Comparison of ENCODE assay signal across 8 cellular contexts in the genomic region with DNA sequence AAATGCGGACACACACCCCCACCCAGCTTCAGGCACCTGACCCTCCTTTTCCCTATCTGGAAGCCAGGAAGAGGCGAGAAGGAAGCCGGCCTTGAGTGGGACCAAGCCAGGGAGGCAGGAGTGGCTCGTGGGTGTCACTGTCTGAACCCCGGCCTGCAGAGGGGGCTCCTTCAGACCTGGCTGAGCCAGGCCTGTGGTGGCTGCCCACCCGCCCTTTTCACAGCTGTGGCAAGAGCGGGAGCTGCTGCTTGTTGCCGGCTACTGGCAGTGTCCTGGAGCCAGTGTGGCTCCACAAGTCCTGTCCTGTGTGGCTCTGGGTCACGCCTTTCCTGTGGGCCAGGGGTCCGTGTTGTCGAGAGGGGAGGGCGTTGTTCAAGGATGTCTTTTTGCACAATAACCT. TPM values are rescaled to one million over a fixed set of nuclear protein-coding genes. Genes with fewer than 3 reads are reported as not detected.
DNase-seq lines count a peak whose midpoint lies in the region; ATAC-seq, FAIRE-seq and TF ChIP-seq lines count a peak whose summit lies in the region.

No MANE protein-coding gene starts in this region.

- no peaks in the 10 kb centered on the region for H3K9me3 Mint-ChIP-seq in activated naive CD8-positive, alpha-beta T cell (ENCODE audit: low read depth)
- H3K9me3 Mint-ChIP-seq in stimulated activated naive CD8-positive, alpha-beta T cell treated with anti-CD3 and anti-CD28 coated beads, Interleukin-15, amount 100 ng/mL, for 72 hours: no peaks in the 10 kb centered on the region

- H4K20me1 ChIP-seq in SK-N-SH (ENCODE audit: insufficient read depth): peaks cover 50% of the 10 kb centered on the region

- H3K4me1 ChIP-seq in SK-N-SH (ENCODE audit: control insufficient read depth in 1 of 2, insufficient read depth in 2 of 2, low read depth in 1 of 2, low read length in 1 of 2) (peaks cover 3 to 23% of the 10 kb centered on the region in 2 experiments; a peak in 1 of 4 replicates), kidney (ENCODE audit: control insufficient read depth in 1 of 2, insufficient read depth in 1 of 2, low read depth in 1 of 2, low read length in 2 of 2) (peaks cover 27 to 50% of the 10 kb centered on the region in 2 donors)

- H3F3A ChIP-seq in SK-N-SH (replicated peaks; ENCODE audit: insufficient read depth): no peaks in the 10 kb centered on the region

- no peak for DNase-seq in SK-N-SH
- DNase-seq in kidney: no peak
- DNase-seq in stimulated activated naive CD8-positive, alpha-beta T cell treated with anti-CD3 and anti-CD28 coated beads, Interleukin-15, amount 100 ng/mL, for 72 hours: no peak
- DNase-seq in NCI-H146 treated with DMSO at 0.1 percent for 48 hours (lab: John Stamatoyannopoulos, UW; ENCODE audit: unreplicated experiment): no peak
- DNase-seq in HCEC 1CT: no peak

- H3K27me3 Mint-ChIP-seq in activated naive CD8-positive, alpha-beta T cell: no peaks in the 10 kb centered on the region
- H3K27me3 Mint-ChIP-seq in stimulated activated naive CD8-positive, alpha-beta T cell treated with anti-CD3 and anti-CD28 coated beads, Interleukin-15, amount 100 ng/mL, for 72 hours: no peaks in the 10 kb centered on the region

- H3K4me1 Mint-ChIP-seq in activated naive CD8-positive, alpha-beta T cell (ENCODE audit: low read depth): peaks cover 50% of the 10 kb centered on the region
- H3K4me1 Mint-ChIP-seq in stimulated activated naive CD8-positive, alpha-beta T cell treated with anti-CD3 and anti-CD28 coated beads, Interleukin-15, amount 100 ng/mL, for 72 hours: peaks cover 68% of the 10 kb centered on the region

- peak overlapping the region; percentile 76 to 77 for H3K4me3 ChIP-seq in SK-N-SH (ENCODE audit: low read depth in 2 of 2, low read length in 1 of 2)
- peak overlapping the region; percentile 71 to 77 for H3K4me3 ChIP-seq in kidney (ENCODE audit: low read length in 2 of 2)

- H3K27ac Mint-ChIP-seq in activated naive CD8-positive, alpha-beta T cell: peak overlapping the region; percentile 34
- no peak overlapping the region for H3K27ac Mint-ChIP-seq in stimulated activated naive CD8-positive, alpha-beta T cell treated with anti-CD3 and anti-CD28 coated beads, Interleukin-15, amount 100 ng/mL, for 72 hours

- H3K27ac ChIP-seq in SK-N-SH (ENCODE audit: low read depth in 2 of 2, low read length in 1 of 2) (no peak overlapping the region), kidney (ENCODE audit: low read depth in 2 of 2, low read length in 2 of 2) (peak overlapping the region; percentile 72 to 96)

- no peaks in the 10 kb centered on the region for H3K36me3 Mint-ChIP-seq in activated naive CD8-positive, alpha-beta T cell

- H3K79me2 ChIP-seq in SK-N-SH (ENCODE audit: insufficient read depth): peaks cover 59% of the 10 kb centered on the region

- H3K36me3 ChIP-seq in SK-N-SH (replicated peaks in 1 of 2; ENCODE audit: control insufficient read depth in 1 of 2, insufficient read depth in 2 of 2, low read length in 1 of 2) (no peaks in the 10 kb centered on the region), kidney (ENCODE audit: control insufficient read depth in 1 of 2, insufficient read depth in 2 of 2, low read length in 2 of 2) (no peaks in the 10 kb centered on the region)

- peak overlapping the region; percentile 81 for H3K9ac ChIP-seq in SK-N-SH
- H3K9ac ChIP-seq in kidney (ENCODE audit: low read length in 2 of 2): peak overlapping the region; percentile 75 to 81

- CTCF ChIA-PET in SK-N-SH (lab: Yijun Ruan, JAX): interaction anchor here (2.1 kb wide), 1 partner anchor 37 kb away, joined by 9 read pairs; no protein-coding TSS in a partner anchor

- POLR2A ChIA-PET in SK-N-SH (lab: Yijun Ruan, JAX): no interaction called here

- H2AFZ ChIP-seq in SK-N-SH (ENCODE audit: low read depth): no peak overlapping the region

- H3K9me3 ChIP-seq in SK-N-SH (no peaks in the 10 kb centered on the region), kidney (ENCODE audit: control insufficient read depth in 1 of 2, low read length in 2 of 2) (no peaks in the 10 kb centered on the region)

- ATAC-seq in SK-N-SH treated with all-trans-retinoic acid at 6 μM for 48 hours: no peak
- ATAC-seq in stimulated activated naive CD8-positive, alpha-beta T cell treated with anti-CD3 and anti-CD28 coated beads, Interleukin-15, amount 100 ng/mL, for 72 hours: no peak
- ATAC-seq in GM21447 (IDR thresholded peaks at IDR 0.05; ENCODE audit: unreplicated experiment): no peak

- TF ChIP-seq CTCF in SK-N-SH (IDR thresholded peaks at IDR 0.05) (no peak), kidney (IDR thresholded peaks at IDR 0.05; ENCODE audit: borderline replicate concordance, extremely low read depth, insufficient read depth) (no peak)

- TF ChIP-seq EP300 in SK-N-SH (IDR thresholded peaks at IDR 0.05; ENCODE audit: borderline replicate concordance in 1 of 2, low read depth in 1 of 2, low read length in 1 of 2): no peak

- H3K4me3 Mint-ChIP-seq in activated naive CD8-positive, alpha-beta T cell: peak overlapping the region; percentile 82
- H3K4me3 Mint-ChIP-seq in stimulated activated naive CD8-positive, alpha-beta T cell treated with anti-CD3 and anti-CD28 coated beads, Interleukin-15, amount 100 ng/mL, for 72 hours: peak overlapping the region; percentile 82 to 91

- H3K27me3 ChIP-seq in SK-N-SH (ENCODE audit: insufficient read depth): no peaks in the 10 kb centered on the region

- no peak for TF ChIP-seq RAD21 in SK-N-SH (IDR thresholded peaks at IDR 0.05; ENCODE audit: low read length)

- WGBS in SK-N-SH (ENCODE audit: low lambda C conversion rate): 99% methylated on average over 11 of the region's 12 CpGs

- intact Hi-C loops in kidney (cut with DNase I): no loop called here

- no peak for FAIRE-seq in kidney (lab: Jason Lieb, UNC)

- H3K4me2 ChIP-seq in SK-N-SH: peak overlapping the region; percentile 97

- no peaks in the 10 kb centered on the region for H3K9me2 ChIP-seq in SK-N-SH

TF ChIP-seq in SK-N-SH treated with all-trans-retinoic acid at 6 μM for 48 hours, 23 proteins besides CTCF, POLR2A, EP300 and RAD21 (continues in another document):
- no peak for TF ChIP-seq ZNF8 (CRISPR knock-in tag; IDR thresholded peaks at IDR 0.05)
- TF ChIP-seq ZNF70 (CRISPR knock-in tag; IDR thresholded peaks at IDR 0.05): no peak
- no peak for TF ChIP-seq ZFP30 (CRISPR knock-in tag; IDR thresholded peaks at IDR 0.05)
- TF ChIP-seq, protein P1, sequence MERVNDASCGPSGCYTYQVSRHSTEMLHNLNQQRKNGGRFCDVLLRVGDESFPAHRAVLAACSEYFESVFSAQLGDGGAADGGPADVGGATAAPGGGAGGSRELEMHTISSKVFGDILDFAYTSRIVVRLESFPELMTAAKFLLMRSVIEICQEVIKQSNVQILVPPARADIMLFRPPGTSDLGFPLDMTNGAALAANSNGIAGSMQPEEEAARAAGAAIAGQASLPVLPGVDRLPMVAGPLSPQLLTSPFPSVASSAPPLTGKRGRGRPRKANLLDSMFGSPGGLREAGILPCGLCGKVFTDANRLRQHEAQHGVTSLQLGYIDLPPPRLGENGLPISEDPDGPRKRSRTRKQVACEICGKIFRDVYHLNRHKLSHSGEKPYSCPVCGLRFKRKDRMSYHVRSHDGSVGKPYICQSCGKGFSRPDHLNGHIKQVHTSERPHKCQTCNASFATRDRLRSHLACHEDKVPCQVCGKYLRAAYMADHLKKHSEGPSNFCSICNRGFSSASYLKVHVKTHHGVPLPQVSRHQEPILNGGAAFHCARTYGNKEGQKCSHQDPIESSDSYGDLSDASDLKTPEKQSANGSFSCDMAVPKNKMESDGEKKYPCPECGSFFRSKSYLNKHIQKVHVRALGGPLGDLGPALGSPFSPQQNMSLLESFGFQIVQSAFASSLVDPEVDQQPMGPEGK (CRISPR knock-in tag; IDR thresholded peaks at IDR 0.05; ENCODE audit: borderline replicate concordance): no peak
- TF ChIP-seq, protein P2, sequence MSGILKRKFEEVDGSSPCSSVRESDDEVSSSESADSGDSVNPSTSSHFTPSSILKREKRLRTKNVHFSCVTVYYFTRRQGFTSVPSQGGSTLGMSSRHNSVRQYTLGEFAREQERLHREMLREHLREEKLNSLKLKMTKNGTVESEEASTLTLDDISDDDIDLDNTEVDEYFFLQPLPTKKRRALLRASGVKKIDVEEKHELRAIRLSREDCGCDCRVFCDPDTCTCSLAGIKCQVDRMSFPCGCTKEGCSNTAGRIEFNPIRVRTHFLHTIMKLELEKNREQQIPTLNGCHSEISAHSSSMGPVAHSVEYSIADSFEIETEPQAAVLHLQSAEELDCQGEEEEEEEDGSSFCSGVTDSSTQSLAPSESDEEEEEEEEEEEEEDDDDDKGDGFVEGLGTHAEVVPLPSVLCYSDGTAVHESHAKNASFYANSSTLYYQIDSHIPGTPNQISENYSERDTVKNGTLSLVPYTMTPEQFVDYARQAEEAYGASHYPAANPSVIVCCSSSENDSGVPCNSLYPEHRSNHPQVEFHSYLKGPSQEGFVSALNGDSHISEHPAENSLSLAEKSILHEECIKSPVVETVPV (CRISPR knock-in tag; IDR thresholded peaks at IDR 0.05): no peak
- no peak for TF ChIP-seq ZNF565 (CRISPR knock-in tag; conservative IDR thresholded peaks at IDR 0.05; ENCODE audit: low read depth)
- TF ChIP-seq RARB (CRISPR knock-in tag; IDR thresholded peaks at IDR 0.05): no peak
- no peak for TF ChIP-seq BACH2 (CRISPR knock-in tag; IDR thresholded peaks at IDR 0.05; ENCODE audit: borderline replicate concordance)

RNA-seq across cellular contexts. Expression of a gene that starts 1.2 kb away (rescaled TPM):
- 107 and 118 TPM in 2 replicates for polyA plus RNA-seq in SK-N-SH (2012; rRNA removed)
- 39.2 and 63.5 TPM in 2 replicates for polyA plus RNA-seq in SK-N-SH (2012; cell fraction: cytosol; rRNA removed)
- 260 and 292 TPM in 2 replicates for polyA plus RNA-seq in SK-N-SH (2012; cell fraction: nucleus; rRNA removed)
- 197 TPM for total RNA-seq in kidney
- polyA plus RNA-seq in kidney (ENCODE audit: insufficient read depth, low read depth, low replicate concordance): 155 TPM

RNA-seq across cellular contexts. Expression of a gene that starts 15.4 kb away (rescaled TPM):
- polyA plus RNA-seq in SK-N-SH (2012; rRNA removed) (not detected in 2 replicates), kidney (ENCODE audit: insufficient read depth, low read depth, low replicate concordance) (0.09 TPM)
- not detected in 2 replicates for polyA plus RNA-seq in SK-N-SH (2012; cell fraction: cytosol; rRNA removed)
- 0.04 and 0.07 TPM in 2 replicates for polyA plus RNA-seq in SK-N-SH (2012; cell fraction: nucleus; rRNA removed)
- total RNA-seq in kidney: 0.25 TPM

RNA-seq across cellular contexts. Expression of a gene that starts 38.1 kb away (rescaled TPM):
- polyA plus RNA-seq in SK-N-SH (2012; rRNA removed) (18.0 and 19.2 TPM in 2 replicates), kidney (ENCODE audit: insufficient read depth, low read depth, low replicate concordance) (45.3 TPM)
- 5.8 and 11.3 TPM in 2 replicates for polyA plus RNA-seq in SK-N-SH (2012; cell fraction: cytosol; rRNA removed)
- 61.8 and 97.0 TPM in 2 replicates for polyA plus RNA-seq in SK-N-SH (2012; cell fraction: nucleus; rRNA removed)
- 23.3 TPM for total RNA-seq in kidney

RNA-seq across cellular contexts. Expression of a gene that starts 39.4 kb away (rescaled TPM):
- not detected in 2 replicates for polyA plus RNA-seq in SK-N-SH (2012; rRNA removed)
- polyA plus RNA-seq in SK-N-SH (2012; cell fraction: cytosol; rRNA removed): not detected in 2 replicates
- polyA plus RNA-seq in SK-N-SH (2012; cell fraction: nucleus; rRNA removed): not detected in 2 replicates
- total RNA-seq in kidney: not detected
- 0.47 TPM for polyA plus RNA-seq in kidney (ENCODE audit: insufficient read depth, low read depth, low replicate concordance)

RNA-seq across cellular contexts. Expression of a gene that starts 52.3 kb away (rescaled TPM):
- not detected in 2 replicates for polyA plus RNA-seq in SK-N-SH (2012; rRNA removed)
- not detected in 2 replicates for polyA plus RNA-seq in SK-N-SH (2012; cell fraction: cytosol; rRNA removed)
- polyA plus RNA-seq in SK-N-SH (2012; cell fraction: nucleus; rRNA removed): 0.02 TPM in 1 of 2 replicates, not detected in the other
- total RNA-seq in kidney: 11.5 TPM
- polyA plus RNA-seq in kidney (ENCODE audit: insufficient read depth, low read depth, low replicate concordance): 2.0 TPM

Comparison
In these comparisons a context has a peak if more than half of its experiments do, and no peak if none do; other contexts are left out.
1. H3K27ac ChIP-seq: peak in kidney (2 of 2); none in SK-N-SH (0 of 2).